20 cellular contexts compared by ENCODE assay signal in genomic region chr11:104774578-104774977, GRCh38.
DNase-seq lines count a peak whose midpoint lies in the region; ATAC-seq and TF ChIP-seq lines count a peak whose summit lies in the region.
"Had no signal": no experiment of that assay in that cellular context is flagged by ENCODE, and none has a peak within 500 bp of the region (broad histone marks: within the 10 kb centered on the region; RNA-seq: fewer than 3 reads in every experiment).

No MANE protein-coding gene starts in this region.

- ATAC-seq in HG03175 (IDR thresholded peaks at IDR 0.05; ENCODE audit: unreplicated experiment) (peak; percentile 56), gastrocnemius medialis (no peak), foreskin keratinocyte (no peak)
- no peak for ATAC-seq in activated CD4-positive, alpha-beta T cell treated with anti-CD3 and anti-CD28 coated beads for 36 hours
- ATAC-seq: GM12878, GM23338, HCT116 had no signal

- POLR2A ChIA-PET in activated CD4-positive, alpha-beta T cell treated with anti-CD3 and anti-CD28 coated beads for 36 hours (lab: Charles Lee): no interaction called here

- H3K9me3 Mint-ChIP-seq in progenitor cell of endocrine pancreas (ENCODE audit: low read depth): peaks cover 7% of the 10 kb centered on the region
- peaks cover 2% of the 10 kb centered on the region for H3K9me3 Mint-ChIP-seq in activated CD4-positive, alpha-beta T cell treated with anti-CD3 and anti-CD28 coated beads for 36 hours (ENCODE audit: low read depth)
- H3K9me3 Mint-ChIP-seq: IgD-negative memory B cell had no signal

- H3K27ac ChIP-seq in gastrocnemius medialis (no peak overlapping the region), foreskin keratinocyte (no peak overlapping the region)
- H3K27ac ChIP-seq: BLaER1 had no signal

- intact Hi-C loops in activated CD4-positive, alpha-beta T cell treated with anti-CD3 and anti-CD28 coated beads for 36 hours (cut with DNase I, micrococcal nuclease): no loop called here
- intact Hi-C loops in gastrocnemius medialis (cut with DNase I; ENCODE audit: low total_unique reads): no loop called here

- DNase-seq in DMS53 (lab: John Stamatoyannopoulos, UW) (peak; percentile 44), DMS53 treated with DMSO at 0.1 percent for 48 hours (lab: John Stamatoyannopoulos, UW; ENCODE audit: unreplicated experiment) (no peak), progenitor cell of endocrine pancreas (ENCODE audit: low spot score, unreplicated experiment) (no peak), gastrocnemius medialis (no peak), foreskin keratinocyte (no peak)
- no peak for DNase-seq in activated CD4-positive, alpha-beta T cell treated with anti-CD3 and anti-CD28 coated beads for 36 hours
- DNase-seq: 8988T; CD4-positive, alpha-beta memory T cell; DMS153; DND-41; EL; HFFc6; KBM-7 had no signal

- H3K4me3 ChIP-seq in gastrocnemius medialis: no peak overlapping the region
- H3K4me3 ChIP-seq: BLaER1, GM12878, GM23338 had no signal

- in situ Hi-C loops in gastrocnemius medialis (cut with MboI; ENCODE audit: low sequenced_read_pairs in 4 of 4): no loop called here

- TF ChIP-seq CTCF in progenitor cell of endocrine pancreas (IDR thresholded peaks at IDR 0.05; ENCODE audit: unreplicated experiment): no peak
- no peak for TF ChIP-seq CTCF in gastrocnemius medialis (IDR thresholded peaks at IDR 0.05 in 4 of 5, conservative IDR thresholded peaks at IDR 0.05 in 1 of 5)
- no peak for TF ChIP-seq CTCF in foreskin keratinocyte (conservative IDR thresholded peaks at IDR 0.05)

- CTCF ChIA-PET in activated CD4-positive, alpha-beta T cell treated with anti-CD3 and anti-CD28 coated beads for 36 hours (lab: Charles Lee): no interaction called here

- H3K4me1 ChIP-seq in gastrocnemius medialis (no peaks in the 10 kb centered on the region), foreskin keratinocyte (peaks cover 23% of the 10 kb centered on the region)
- H3K4me1 ChIP-seq: BLaER1 had no signal

- H3K27me3 ChIP-seq in gastrocnemius medialis: no peaks in the 10 kb centered on the region
- no peaks in the 10 kb centered on the region for H3K27me3 ChIP-seq in foreskin keratinocyte
- H3K27me3 ChIP-seq: BLaER1 had no signal

- no peak overlapping the region for H3K4me3 Mint-ChIP-seq in progenitor cell of endocrine pancreas (ENCODE audit: low read depth)
- no peak overlapping the region for H3K4me3 Mint-ChIP-seq in activated CD4-positive, alpha-beta T cell treated with anti-CD3 and anti-CD28 coated beads for 36 hours
- H3K4me3 Mint-ChIP-seq: CD14-positive monocyte; CD4-positive, alpha-beta memory T cell; GM23338; HFFc6 had no signal

- H3K36me3 ChIP-seq in gastrocnemius medialis: no peaks in the 10 kb centered on the region
- H3K36me3 ChIP-seq: BLaER1 had no signal

- H3K4me1 Mint-ChIP-seq in progenitor cell of endocrine pancreas (ENCODE audit: low read depth): peaks cover 2% of the 10 kb centered on the region
- peaks cover 15% of the 10 kb centered on the region for H3K4me1 Mint-ChIP-seq in activated CD4-positive, alpha-beta T cell treated with anti-CD3 and anti-CD28 coated beads for 36 hours
- H3K4me1 Mint-ChIP-seq: CD14-positive monocyte, IgD-negative memory B cell had no signal

- H3K27ac Mint-ChIP-seq in progenitor cell of endocrine pancreas: peak overlapping the region; percentile 69
- no peak overlapping the region for H3K27ac Mint-ChIP-seq in activated CD4-positive, alpha-beta T cell treated with anti-CD3 and anti-CD28 coated beads for 36 hours
- H3K27ac Mint-ChIP-seq: HFFc6, IgD-negative memory B cell had no signal

- no peaks in the 10 kb centered on the region for H3K27me3 Mint-ChIP-seq in progenitor cell of endocrine pancreas
- no peaks in the 10 kb centered on the region for H3K27me3 Mint-ChIP-seq in activated CD4-positive, alpha-beta T cell treated with anti-CD3 and anti-CD28 coated beads for 36 hours
- H3K27me3 Mint-ChIP-seq: CD4-positive, alpha-beta memory T cell; IgD-negative memory B cell had no signal

- no peaks in the 10 kb centered on the region for H3K9me3 ChIP-seq in gastrocnemius medialis
- H3K9me3 ChIP-seq: BLaER1 had no signal

- no peak for TF ChIP-seq POLR2A in gastrocnemius medialis (IDR thresholded peaks at IDR 0.05)

- peaks cover 1% of the 10 kb centered on the region for H3K36me3 Mint-ChIP-seq in progenitor cell of endocrine pancreas (ENCODE audit: insufficient read depth)
- no peaks in the 10 kb centered on the region for H3K36me3 Mint-ChIP-seq in activated CD4-positive, alpha-beta T cell treated with anti-CD3 and anti-CD28 coated beads for 36 hours (ENCODE audit: low read depth)
- H3K36me3 Mint-ChIP-seq: CD14-positive monocyte; CD4-positive, alpha-beta memory T cell; IgD-negative memory B cell had no signal
